In genomic region chr1:232764458-232765231, GRCh38 we compare ENCODE assay signal across 1 cellular context.
TF ChIP-seq lines count a peak whose summit lies in the region.

No MANE protein-coding gene starts in this region.

TF ChIP-seq in H1, 55 proteins besides CTCF, POLR2A, EP300 and RAD21:
- TF ChIP-seq TBP (IDR thresholded peaks at IDR 0.05; ENCODE audit: low read depth, low read length) = no peak
- no peak for TF ChIP-seq NRF1 (IDR thresholded peaks at IDR 0.05; ENCODE audit: low read depth, low read length)
- TF ChIP-seq SP1 (IDR thresholded peaks at IDR 0.05; ENCODE audit: low read depth, low read length) = no peak
- no peak for TF ChIP-seq POU5F1 (IDR thresholded peaks at IDR 0.05; ENCODE audit: low read depth, low read length)
